Comparison of ENCODE assay signal across 19 cellular contexts in the genomic region with DNA sequence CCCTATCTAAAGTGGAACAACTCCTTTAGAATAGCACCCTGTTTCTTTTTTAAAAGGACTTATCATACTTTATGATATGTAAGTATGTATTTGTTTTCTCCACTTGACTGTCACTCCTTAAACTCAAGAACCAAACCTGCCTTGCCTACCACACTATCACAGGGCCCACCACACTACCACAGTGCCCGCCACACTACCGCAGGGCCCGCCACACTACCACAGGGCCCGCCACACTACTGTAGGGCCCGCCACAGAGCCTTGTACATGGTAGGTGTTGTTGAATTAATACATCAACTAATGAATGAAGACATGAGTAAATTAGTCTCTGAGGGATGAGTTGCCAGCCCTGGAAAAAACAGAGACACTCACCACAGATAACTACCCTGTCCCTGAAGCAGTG. TPM values are rescaled to one million over a fixed set of nuclear protein-coding genes. Genes with fewer than 3 reads are reported as not detected.
DNase-seq lines count a peak whose midpoint lies in the region; ATAC-seq and TF ChIP-seq lines count a peak whose summit lies in the region.
"Had no signal": no experiment of that assay in that cellular context is flagged by ENCODE, and none has a peak within 500 bp of the region (broad histone marks: within the 10 kb centered on the region; RNA-seq: fewer than 3 reads in every experiment).

No MANE protein-coding gene starts in this region.

- intact Hi-C loops in dorsolateral prefrontal cortex (cut with DNase I), result loop anchor here in 1 of 2 donors (5.0 kb wide), 3 partner anchors 53 to 108 kb away; partner anchors contain the start of genes CDC26, FKBP15, PRPF4 and SLC31A1

- H3K27me3 Mint-ChIP-seq in activated T-cell treated with anti-CD3 and anti-CD28 coated beads, Interleukin-2, amount 50 U/mL, for 72 hours (ENCODE audit: low read depth), result no peaks in the 10 kb centered on the region
- no peaks in the 10 kb centered on the region for H3K27me3 Mint-ChIP-seq in T-helper 17 cell

- no peak for DNase-seq in activated T-cell treated with anti-CD3 and anti-CD28 coated beads, Interleukin-2, amount 50 U/mL, for 72 hours
- no peak for DNase-seq in activated T-cell treated with anti-CD3 and anti-CD28 coated beads, Interleukin-2, amount 50 U/mL, for 1 hour
- DNase-seq in T-helper 17 cell (no peak), dorsolateral prefrontal cortex (no peak), iPS-NIHi7 (ENCODE audit: extremely low spot score) (no peak), HT-29 (ENCODE audit: low spot score) (no peak), NCI-H1417 treated with DMSO at 0.1 percent for 48 hours (lab: John Stamatoyannopoulos, UW) (no peak)
- no peak for DNase-seq in stimulated activated effector memory CD8-positive, alpha-beta T cell treated with anti-CD3 and anti-CD28 coated beads, Interleukin-12 subunit alpha, Interleukin-12 subunit beta, amount 100 ng/mL, for 72 hours (ENCODE audit: low spot score in 2 of 2)
- DNase-seq: AML-193; Calu3; CD8-positive, alpha-beta T cell; DMS79 treated with DMSO at 0.1 percent for 48 hours; GF-D8; GOT3; H7 had no signal

- no peaks in the 10 kb centered on the region for H3K4me1 Mint-ChIP-seq in activated T-cell treated with anti-CD3 and anti-CD28 coated beads, Interleukin-2, amount 50 U/mL, for 72 hours (ENCODE audit: low read depth)
- peaks cover 5% of the 10 kb centered on the region for H3K4me1 Mint-ChIP-seq in T-helper 17 cell
- H3K4me1 Mint-ChIP-seq in stimulated activated effector memory CD8-positive, alpha-beta T cell treated with anti-CD3 and anti-CD28 coated beads, Interleukin-12 subunit alpha, Interleukin-12 subunit beta, amount 100 ng/mL, for 72 hours, result no peaks in the 10 kb centered on the region

- no peaks in the 10 kb centered on the region for H3K27me3 ChIP-seq in dorsolateral prefrontal cortex

- H3K9me3 ChIP-seq in T-helper 17 cell (ENCODE audit: control insufficient read depth, low read length, poor library complexity, severe bottlenecking), result no peaks in the 10 kb centered on the region
- H3K9me3 ChIP-seq: A549 had no signal

- peak overlapping the region; percentile 7 for H3K27ac Mint-ChIP-seq in activated T-cell treated with anti-CD3 and anti-CD28 coated beads, Interleukin-2, amount 50 U/mL, for 72 hours
- H3K27ac Mint-ChIP-seq in T-helper 17 cell, result peak overlapping the region; percentile 34
- peak overlapping the region; percentile 82 for H3K27ac Mint-ChIP-seq in stimulated activated effector memory CD8-positive, alpha-beta T cell treated with anti-CD3 and anti-CD28 coated beads, Interleukin-12 subunit alpha, Interleukin-12 subunit beta, amount 100 ng/mL, for 72 hours

- H3K27ac ChIP-seq in dorsolateral prefrontal cortex, result peak overlapping the region in 33 of 59 donors; percentile 3 to 99 (median 60)
- H3K27ac ChIP-seq: 22Rv1, A549, C4-2B had no signal

- peaks cover 2% of the 10 kb centered on the region in 2 donors for H3K9me3 Mint-ChIP-seq in activated T-cell treated with anti-CD3 and anti-CD28 coated beads, Interleukin-2, amount 50 U/mL, for 72 hours
- H3K9me3 Mint-ChIP-seq in stimulated activated effector memory CD8-positive, alpha-beta T cell treated with anti-CD3 and anti-CD28 coated beads, Interleukin-12 subunit alpha, Interleukin-12 subunit beta, amount 100 ng/mL, for 72 hours, result no peaks in the 10 kb centered on the region

- no peak overlapping the region for H3K4me3 ChIP-seq in dorsolateral prefrontal cortex
- H3K4me3 ChIP-seq: A549 had no signal

- H3K36me3 Mint-ChIP-seq in activated T-cell treated with anti-CD3 and anti-CD28 coated beads, Interleukin-2, amount 50 U/mL, for 72 hours (ENCODE audit: insufficient read depth in 2 of 2), result peaks cover 17 to 33% of the 10 kb centered on the region in 2 donors
- H3K36me3 Mint-ChIP-seq in T-helper 17 cell (ENCODE audit: low read depth), result peaks cover 13% of the 10 kb centered on the region
- H3K36me3 Mint-ChIP-seq in stimulated activated effector memory CD8-positive, alpha-beta T cell treated with anti-CD3 and anti-CD28 coated beads, Interleukin-12 subunit alpha, Interleukin-12 subunit beta, amount 100 ng/mL, for 72 hours, result peaks cover 99% of the 10 kb centered on the region

- no peak overlapping the region for H3K4me3 Mint-ChIP-seq in activated T-cell treated with anti-CD3 and anti-CD28 coated beads, Interleukin-2, amount 50 U/mL, for 72 hours
- peak overlapping the region; percentile 31 for H3K4me3 Mint-ChIP-seq in T-helper 17 cell
- no peak overlapping the region for H3K4me3 Mint-ChIP-seq in stimulated activated effector memory CD8-positive, alpha-beta T cell treated with anti-CD3 and anti-CD28 coated beads, Interleukin-12 subunit alpha, Interleukin-12 subunit beta, amount 100 ng/mL, for 72 hours
- H3K4me3 Mint-ChIP-seq: CD8-positive, alpha-beta T cell had no signal

- no peak for ATAC-seq in activated T-cell treated with anti-CD3 and anti-CD28 coated beads, Interleukin-2, amount 50 U/mL, for 72 hours (replicated peaks in 1 of 2)
- ATAC-seq in T-helper 17 cell, result no peak
- ATAC-seq in stimulated activated effector memory CD8-positive, alpha-beta T cell treated with anti-CD3 and anti-CD28 coated beads, Interleukin-12 subunit alpha, Interleukin-12 subunit beta, amount 100 ng/mL, for 72 hours, result no peak
- ATAC-seq: A549; CD8-positive, alpha-beta T cell; HepG2 had no signal

- TF ChIP-seq CTCF in dorsolateral prefrontal cortex (IDR thresholded peaks at IDR 0.05 in 54 of 56, conservative IDR thresholded peaks at IDR 0.05 in 2 of 56; ENCODE audit: low read depth in 1 of 56, partially characterized antibody in 56 of 56), result no peak

RNA-seq across cellular contexts. Expression of gene SLC31A2, which starts 18.0 kb away (rescaled TPM):
- total RNA-seq in activated T-cell treated with anti-CD3 and anti-CD28 coated beads, Interleukin-2, amount 50 U/mL, for 72 hours, result 1 to 10 TPM; 3.9 to 4.2 TPM
- total RNA-seq in T-helper 17 cell, result 10 to 100 TPM in 1 of 2 donors, 1 to 10 TPM in 1; 6.6 to 12.8 TPM
- total RNA-seq in dorsolateral prefrontal cortex, result 100 to 1,000 TPM in 7 of 120 experiments, 10 to 100 TPM in 113; 10.6 to 211 (median 43.4) TPM
- total RNA-seq in HT-29 (2014; rRNA removed; shearing (Covaris generic)), result 1.8 and 3.4 TPM in 2 replicates

RNA-seq across cellular contexts. Expression of gene FKBP15, which starts 52.3 kb away (rescaled TPM):
- 10 to 100 TPM; 24.7 to 26.0 TPM for total RNA-seq in activated T-cell treated with anti-CD3 and anti-CD28 coated beads, Interleukin-2, amount 50 U/mL, for 72 hours
- total RNA-seq in T-helper 17 cell, result 10 to 100 TPM; 19.3 to 24.0 TPM
- 10 to 100 TPM; 23.3 to 39.3 (median 31.2) TPM for total RNA-seq in dorsolateral prefrontal cortex
- 14.7 and 16.0 TPM in 2 replicates for total RNA-seq in HT-29 (2014; rRNA removed; shearing (Covaris generic))

RNA-seq across cellular contexts. Expression of gene SLC31A1, which starts 52.5 kb away (rescaled TPM):
- total RNA-seq in activated T-cell treated with anti-CD3 and anti-CD28 coated beads, Interleukin-2, amount 50 U/mL, for 72 hours, result 1 to 10 TPM; 7.9 to 8.8 TPM
- total RNA-seq in T-helper 17 cell (1 to 10 TPM; 2.3 to 4.0 TPM), dorsolateral prefrontal cortex (10 to 100 TPM in 119 of 120 experiments, 1 to 10 TPM in 1; 9.4 to 18.3 (median 13.9) TPM)
- 13.4 TPM in 2 replicates for total RNA-seq in HT-29 (2014; rRNA removed; shearing (Covaris generic))

Comparison
In these comparisons a context has a peak if more than half of its experiments do, and no peak if none do; other contexts are left out.
1. H3K27ac Mint-ChIP-seq: peak in every context shown above with its lines; median percentile 82 in stimulated activated effector memory CD8-positive, alpha-beta T cell treated with anti-CD3 and anti-CD28 coated beads, Interleukin-12 subunit alpha, Interleukin-12 subunit beta, amount 100 ng/mL, for 72 hours; 34 in T-helper 17 cell; 7 in activated T-cell treated with anti-CD3 and anti-CD28 coated beads, Interleukin-2, amount 50 U/mL, for 72 hours.